Comparison of ENCODE assay signal across 8 cellular contexts in genomic region chr19:3987619-3988371, GRCh38. TPM values are rescaled to one million over a fixed set of nuclear protein-coding genes. Genes with fewer than 3 reads are reported as not detected.
A peak's percentile ranks its signal among the peaks of the same experiment; 100 is the strongest.
DNase-seq lines count a peak whose midpoint lies in the region; ATAC-seq and TF ChIP-seq lines count a peak whose summit lies in the region.

No MANE protein-coding gene starts in this region.

- intact Hi-C loops in head of caudate nucleus (cut with DNase I) (loop anchor here (5.0 kb wide), 2 partner anchors 80 to 195 kb away; partner anchors contain the start of genes ANKRD24, SIRT6 and ZBTB7A), ovary (cut with DNase I) (loop anchor here in 1 of 4 donors (5.0 to 10.0 kb wide), 3 partner anchors 137 to 217 kb away; partner anchors contain the start of gene MAP2K2)

- H3K9me3 ChIP-seq in ovary (no peaks in the 10 kb centered on the region), thoracic aorta (no peaks in the 10 kb centered on the region)

- no peaks in the 10 kb centered on the region for H3K27me3 Mint-ChIP-seq in activated naive CD4-positive, alpha-beta T cell treated with anti-CD3 and anti-CD28 coated beads, Interleukin-2, amount 50 U/mL, for 24 hours

- H3K27ac ChIP-seq in ovary, result no peak overlapping the region
- H3K27ac ChIP-seq in thoracic aorta, result no peak overlapping the region

- peak overlapping the region; percentile 78 for H3K4me3 Mint-ChIP-seq in activated naive CD4-positive, alpha-beta T cell treated with anti-CD3 and anti-CD28 coated beads, Interleukin-2, amount 50 U/mL, for 24 hours

- 5 to 8% (median 7%) methylated on average over 30 of the region's 30 CpGs for WGBS in ovary, 3 donors

- peaks cover 38% of the 10 kb centered on the region for H3K4me1 Mint-ChIP-seq in activated naive CD4-positive, alpha-beta T cell treated with anti-CD3 and anti-CD28 coated beads, Interleukin-2, amount 50 U/mL, for 24 hours

- H3K9me3 Mint-ChIP-seq in activated naive CD4-positive, alpha-beta T cell treated with anti-CD3 and anti-CD28 coated beads, Interleukin-2, amount 50 U/mL, for 24 hours, result no peaks in the 10 kb centered on the region

- no peak for TF ChIP-seq EP300 in ovary (IDR thresholded peaks at IDR 0.05)

- no peak for TF ChIP-seq POLR2A in ovary (IDR thresholded peaks at IDR 0.05)

- TF ChIP-seq CTCF in ovary (IDR thresholded peaks at IDR 0.05) (peak; percentile 65 to 88 (median 80)), thoracic aorta (IDR thresholded peaks at IDR 0.05) (peak; percentile 68)

- H3K4me1 ChIP-seq in ovary (ENCODE audit: insufficient read depth) (peaks cover 4% of the 10 kb centered on the region), thoracic aorta (ENCODE audit: control insufficient read depth in 1 of 2, low read depth in 2 of 2) (peaks cover 32 to 40% of the 10 kb centered on the region in 2 donors)

- H3K27ac Mint-ChIP-seq in activated naive CD4-positive, alpha-beta T cell treated with anti-CD3 and anti-CD28 coated beads, Interleukin-2, amount 50 U/mL, for 24 hours, result peak overlapping the region; percentile 46

- DNase-seq in AG08396 (ENCODE audit: low spot score) (peak; percentile 90), NCI-H1105 treated with DMSO at 0.1 percent for 48 hours (lab: John Stamatoyannopoulos, UW) (peak; percentile 88), SKM-1 treated with dmso at 0.1 percent for 144 hours (lab: John Stamatoyannopoulos, UW; ENCODE audit: unreplicated experiment) (peak; percentile 84), head of caudate nucleus (peak; percentile 75 to 95 (median 88)), ovary (peak; percentile 84 to 92 (median 88)), thoracic aorta (ENCODE audit: low spot score) (peak; percentile 53)

- H3K27me3 ChIP-seq in ovary (no peaks in the 10 kb centered on the region), thoracic aorta (replicated peaks; ENCODE audit: insufficient read depth) (no peaks in the 10 kb centered on the region)

- H3K36me3 Mint-ChIP-seq in activated naive CD4-positive, alpha-beta T cell treated with anti-CD3 and anti-CD28 coated beads, Interleukin-2, amount 50 U/mL, for 24 hours, result peaks cover 22% of the 10 kb centered on the region

- H3K36me3 ChIP-seq in ovary (no peaks in the 10 kb centered on the region), thoracic aorta (peaks cover 13% of the 10 kb centered on the region)

- ATAC-seq in GM19328 (IDR thresholded peaks at IDR 0.05; ENCODE audit: unreplicated experiment), result peak; percentile 33
- peak; percentile 6 for ATAC-seq in thoracic aorta (ENCODE audit: insufficient number of reproducible peaks, low FRiP score, low read depth)

- H3K4me3 ChIP-seq in ovary (no peak overlapping the region), thoracic aorta (peak overlapping the region; percentile 86)

RNA-seq across cellular contexts. Expression of gene EEF2, which starts 2.5 kb away (rescaled TPM):
- 1,000 to 10,000 TPM; 1,491 to 4,634 (median 4,119) TPM for total RNA-seq in ovary
- 1,000 to 10,000 TPM; 2,682 to 3,932 TPM for polyA plus RNA-seq in ovary
- total RNA-seq in thoracic aorta, result 1,000 to 10,000 TPM; 1,268 to 1,436 TPM

RNA-seq across cellular contexts. Expression of gene DAPK3, which starts 16.9 kb away (rescaled TPM):
- total RNA-seq in ovary, result 100 to 1,000 TPM in 1 of 7 donors, 10 to 100 TPM in 6; 46.3 to 101 (median 57.0) TPM
- polyA plus RNA-seq in ovary, result 10 to 100 TPM in 1 of 2 donors, 1 to 10 TPM in 1; 8.3 to 66.5 TPM
- total RNA-seq in thoracic aorta, result 100 to 1,000 TPM; 167 to 241 TPM

RNA-seq across cellular contexts. Expression of gene PIAS4, which starts 19.7 kb away (rescaled TPM):
- total RNA-seq in ovary (10 to 100 TPM; 11.6 to 29.7 (median 23.6) TPM), thoracic aorta (10 to 100 TPM; 10.2 to 32.2 TPM)
- 10 to 100 TPM in 1 of 2 donors, 1 to 10 TPM in 1; 5.2 to 18.9 TPM for polyA plus RNA-seq in ovary

RNA-seq across cellular contexts. Expression of gene NMRK2, which starts 54.9 kb away (rescaled TPM):
- total RNA-seq in ovary (under 1 TPM in 3 of 7 donors, not detected in 4; 0.26 to 0.40 (median 0.40) TPM), thoracic aorta (1 to 10 TPM in 1 of 2 donors, not detected in 1; 1.8 TPM)
- under 1 TPM in 1 of 2 donors, not detected in 1; 0.93 TPM for polyA plus RNA-seq in ovary
